In the genomic region with DNA sequence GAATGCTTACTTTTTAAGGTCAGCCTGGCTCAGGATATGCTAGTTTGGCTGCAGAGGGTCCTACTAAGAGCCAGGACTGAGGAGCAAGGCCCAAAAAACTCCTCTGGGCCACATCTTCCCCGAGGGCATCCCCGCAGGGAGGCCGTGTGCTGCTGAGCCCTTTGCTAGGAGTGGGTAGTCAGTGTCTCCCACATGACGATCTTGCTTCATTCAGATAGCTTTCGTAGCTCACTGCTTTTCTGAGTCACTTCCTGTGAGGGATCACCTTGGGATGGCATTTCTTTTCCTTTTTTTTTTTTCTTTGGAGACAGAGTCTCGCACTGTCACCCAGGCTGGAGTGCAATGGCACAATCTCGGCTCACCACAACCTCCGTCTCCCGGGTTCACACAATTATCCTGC, we compare ENCODE assay signal across 4 cellular contexts. TPM values are rescaled to one million over a fixed set of nuclear protein-coding genes. Genes with fewer than 3 reads are reported as not detected.
"Had no signal": no experiment of that assay in that cellular context is flagged by ENCODE, and none has a peak within 500 bp of the region (broad histone marks: within the 10 kb centered on the region; RNA-seq: fewer than 3 reads in every experiment).

No MANE protein-coding gene starts in this region.

RNA-seq across cellular contexts. Expression of gene RIMBP3B, which starts 6.5 kb away (rescaled TPM):
- total RNA-seq: endothelial cell of umbilical vein, epithelial cell of proximal tubule, gastrocnemius medialis had no signal
- polyA plus RNA-seq: endothelial cell of umbilical vein, keratinocyte had no signal
